Comparison of ENCODE assay signal across 8 cellular contexts in the genomic region with DNA sequence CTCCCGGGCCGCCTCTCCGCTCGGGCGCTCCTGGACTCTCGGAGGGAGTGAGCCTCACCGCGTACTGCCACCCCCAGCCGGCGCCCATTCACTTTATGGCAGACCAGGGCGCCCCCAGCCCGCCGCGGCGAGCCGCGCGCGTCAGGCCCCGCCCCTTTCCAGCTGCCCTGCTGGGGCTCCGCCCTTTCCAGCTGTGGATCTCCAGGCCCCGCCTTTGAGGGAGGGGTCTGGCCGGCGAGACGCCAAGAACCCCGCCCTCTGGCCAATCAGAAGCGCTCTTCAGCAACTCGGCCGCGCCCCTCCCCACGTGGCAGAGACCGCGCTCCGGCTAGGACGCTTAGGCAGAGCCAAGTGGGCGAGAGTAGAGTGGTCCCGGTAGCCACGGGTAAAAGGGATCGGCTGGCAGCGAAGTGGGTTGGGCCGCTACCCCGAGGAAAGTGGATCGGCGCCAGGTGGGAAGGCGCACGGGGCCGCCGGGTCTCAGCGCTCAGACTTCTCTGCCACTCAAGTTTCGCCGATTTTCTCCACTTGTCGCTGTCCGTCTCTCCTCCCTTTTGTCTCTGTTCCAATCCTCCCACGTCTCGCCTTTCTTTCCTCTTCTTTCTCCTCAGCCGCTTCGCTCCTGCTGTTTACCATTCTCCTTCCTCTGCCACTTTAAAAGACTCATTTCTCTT. TPM values are rescaled to one million over a fixed set of nuclear protein-coding genes. Genes with fewer than 3 reads are reported as not detected.
DNase-seq lines count a peak whose midpoint lies in the region; ATAC-seq, FAIRE-seq and TF ChIP-seq lines count a peak whose summit lies in the region.

A gene (minus strand): TSS at position 69 of the 674 bp plus-strand sequence. CDS start 9,432 bp downstream, outside the sequence.

- no peaks in the 10 kb centered on the region for H3K9me3 Mint-ChIP-seq in central memory CD8-positive, alpha-beta T cell

- intact Hi-C loops in kidney (cut with DNase I), result no loop called here

- DNase-seq in GF-D8 (lab: John Stamatoyannopoulos, UW) (peak; percentile 46), NCI-H146 (lab: John Stamatoyannopoulos, UW) (peak; percentile 87), kidney (peak; percentile 97), D721Med (ENCODE audit: insufficient read length, low spot score) (no peak)
- DNase-seq in activated CD4-positive, CD25-positive, alpha-beta regulatory T cell treated with anti-CD3 and anti-CD28 coated beads, Interleukin-2, amount 50 U/mL, for 72 hours, result peak; percentile 91
- peak; percentile 80 to 84 for DNase-seq in central memory CD8-positive, alpha-beta T cell (ENCODE audit: low spot score in 2 of 2)
- peak; percentile 87 for DNase-seq in stimulated activated CD4-positive, alpha-beta T cell treated with anti-CD3 and anti-CD28 coated beads, Interleukin-12 subunit alpha, Interleukin-12 subunit beta, amount 100 ng/mL, for 4 hours

- FAIRE-seq in kidney (lab: Jason Lieb, UNC) (no peak), D721Med (lab: Jason Lieb, UNC) (no peak)

- no peak within 1 kb of the TSS for H3K27ac ChIP-seq in HEK293 (ENCODE audit: extremely low read depth, low read depth, low read length)
- H3K27ac ChIP-seq in kidney (ENCODE audit: low read depth in 2 of 2, low read length in 2 of 2), result no peak within 1 kb of the TSS

- CTCF ChIA-PET in HEK293 (lab: Yijun Ruan, JAX), result interaction anchor here (0.8 to 17.5 kb wide), 3 partner anchors 11 to 110 kb away, joined by 5 to 531 read pairs (median 31); no protein-coding TSS in a partner anchor

- no peak within 1 kb of the TSS for H3K27ac Mint-ChIP-seq in central memory CD8-positive, alpha-beta T cell (ENCODE audit: low read depth)

- H3K36me3 ChIP-seq in HEK293 (ENCODE audit: control insufficient read depth in 2 of 2, insufficient read depth in 1 of 2, low read length in 2 of 2) (no peaks in the 10 kb centered on the region), kidney (ENCODE audit: control insufficient read depth in 1 of 2, insufficient read depth in 2 of 2, low read length in 2 of 2) (no peaks in the 10 kb centered on the region)

- peaks cover 30% of the 10 kb centered on the region for H3K4me1 Mint-ChIP-seq in central memory CD8-positive, alpha-beta T cell

- ATAC-seq in central memory CD8-positive, alpha-beta T cell (replicated peaks; ENCODE audit: extremely low read depth, poor library complexity, severe bottlenecking), result peak; percentile 25

- peaks cover 19% of the 10 kb centered on the region for H3K27me3 Mint-ChIP-seq in central memory CD8-positive, alpha-beta T cell

- H3K4me3 ChIP-seq in HEK293 (ENCODE audit: low read depth, low read length), result peak within 1 kb of the TSS; percentile 46
- peak within 1 kb of the TSS; percentile 61 to 63 for H3K4me3 ChIP-seq in kidney (ENCODE audit: low read length in 2 of 2)

- H3K9ac ChIP-seq in kidney (ENCODE audit: low read length in 2 of 2), result peak within 1 kb of the TSS in 1 of 2 donors; percentile 30

- no peaks in the 10 kb centered on the region for H3K9me3 ChIP-seq in HEK293 (ENCODE audit: control insufficient read depth, insufficient read depth, low read depth, low read length)
- no peaks in the 10 kb centered on the region for H3K9me3 ChIP-seq in kidney (ENCODE audit: control insufficient read depth in 1 of 2, low read length in 2 of 2)

- TF ChIP-seq CTCF in HEK293 (tag by site-specific recombination; IDR thresholded peaks at IDR 0.05), result no peak
- TF ChIP-seq CTCF in kidney (IDR thresholded peaks at IDR 0.05; ENCODE audit: borderline replicate concordance, extremely low read depth, insufficient read depth), result no peak
- TF ChIP-seq CTCF in D721Med (IDR thresholded peaks at IDR 0.05; ENCODE audit: insufficient read depth, missing control alignments), result no peak

- H3K4me1 ChIP-seq in HEK293 (ENCODE audit: control insufficient read depth, insufficient read depth, low read length) (peaks cover 3% of the 10 kb centered on the region), kidney (ENCODE audit: control insufficient read depth in 1 of 2, insufficient read depth in 1 of 2, low read depth in 1 of 2, low read length in 2 of 2) (peaks cover 5 to 14% of the 10 kb centered on the region in 2 donors)

- peaks cover 7% of the 10 kb centered on the region for H3K36me3 Mint-ChIP-seq in central memory CD8-positive, alpha-beta T cell (ENCODE audit: insufficient read depth)

- POLR2A ChIA-PET in HEK293 (lab: Yijun Ruan, JAX), result interaction anchor here (1.2 to 1.7 kb wide), 3 partner anchors 11 to 72 kb away, joined by 3 to 9 read pairs (median 4); no protein-coding TSS in a partner anchor

- peak within 1 kb of the TSS; percentile 79 for H3K4me3 Mint-ChIP-seq in central memory CD8-positive, alpha-beta T cell

TF ChIP-seq in HEK293, 187 proteins besides CTCF, POLR2A, EP300 and RAD21 (continues in another document):
- peak; percentile 99 for TF ChIP-seq PRDM1 (tag by site-specific recombination; IDR thresholded peaks at IDR 0.05)
- TF ChIP-seq ZNF707 (tag by site-specific recombination; IDR thresholded peaks at IDR 0.05), result no peak
- 0 out of 2 replicates have a peak, but pooled peaks have one; percentile 48 for TF ChIP-seq ZNF785 (tag by site-specific recombination; IDR thresholded peaks at IDR 0.05)
- TF ChIP-seq ZBTB7A (tag by site-specific recombination; IDR thresholded peaks at IDR 0.05; ENCODE audit: low read depth), result peak; percentile 46; the same call in 1 of the 2 replicates
- peak; percentile 87 for TF ChIP-seq KLF1 (tag by site-specific recombination; IDR thresholded peaks at IDR 0.05)
- TF ChIP-seq ZNF561 (tag by site-specific recombination; IDR thresholded peaks at IDR 0.05; ENCODE audit: borderline replicate concordance), result 0 out of 2 replicates have a peak, but pooled peaks have one; percentile 36
- TF ChIP-seq, protein P1, sequence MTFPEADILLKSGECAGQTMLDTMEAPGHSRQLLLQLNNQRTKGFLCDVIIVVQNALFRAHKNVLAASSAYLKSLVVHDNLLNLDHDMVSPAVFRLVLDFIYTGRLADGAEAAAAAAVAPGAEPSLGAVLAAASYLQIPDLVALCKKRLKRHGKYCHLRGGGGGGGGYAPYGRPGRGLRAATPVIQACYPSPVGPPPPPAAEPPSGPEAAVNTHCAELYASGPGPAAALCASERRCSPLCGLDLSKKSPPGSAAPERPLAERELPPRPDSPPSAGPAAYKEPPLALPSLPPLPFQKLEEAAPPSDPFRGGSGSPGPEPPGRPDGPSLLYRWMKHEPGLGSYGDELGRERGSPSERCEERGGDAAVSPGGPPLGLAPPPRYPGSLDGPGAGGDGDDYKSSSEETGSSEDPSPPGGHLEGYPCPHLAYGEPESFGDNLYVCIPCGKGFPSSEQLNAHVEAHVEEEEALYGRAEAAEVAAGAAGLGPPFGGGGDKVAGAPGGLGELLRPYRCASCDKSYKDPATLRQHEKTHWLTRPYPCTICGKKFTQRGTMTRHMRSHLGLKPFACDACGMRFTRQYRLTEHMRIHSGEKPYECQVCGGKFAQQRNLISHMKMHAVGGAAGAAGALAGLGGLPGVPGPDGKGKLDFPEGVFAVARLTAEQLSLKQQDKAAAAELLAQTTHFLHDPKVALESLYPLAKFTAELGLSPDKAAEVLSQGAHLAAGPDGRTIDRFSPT (tag by site-specific recombination; IDR thresholded peaks at IDR 0.05), result peak; percentile 57; the same call in 1 of the 2 replicates
- no peak for TF ChIP-seq ZNF626 (tag by site-specific recombination; IDR thresholded peaks at IDR 0.05)
- TF ChIP-seq SP3 (tag by site-specific recombination; IDR thresholded peaks at IDR 0.05), result peak; percentile 90
- TF ChIP-seq KLF10 (tag by site-specific recombination; IDR thresholded peaks at IDR 0.05), result peak; percentile 42; the same call in 1 of the 2 replicates
- TF ChIP-seq ZNF623 (tag by site-specific recombination; IDR thresholded peaks at IDR 0.05), result no peak
- TF ChIP-seq, protein P2, sequence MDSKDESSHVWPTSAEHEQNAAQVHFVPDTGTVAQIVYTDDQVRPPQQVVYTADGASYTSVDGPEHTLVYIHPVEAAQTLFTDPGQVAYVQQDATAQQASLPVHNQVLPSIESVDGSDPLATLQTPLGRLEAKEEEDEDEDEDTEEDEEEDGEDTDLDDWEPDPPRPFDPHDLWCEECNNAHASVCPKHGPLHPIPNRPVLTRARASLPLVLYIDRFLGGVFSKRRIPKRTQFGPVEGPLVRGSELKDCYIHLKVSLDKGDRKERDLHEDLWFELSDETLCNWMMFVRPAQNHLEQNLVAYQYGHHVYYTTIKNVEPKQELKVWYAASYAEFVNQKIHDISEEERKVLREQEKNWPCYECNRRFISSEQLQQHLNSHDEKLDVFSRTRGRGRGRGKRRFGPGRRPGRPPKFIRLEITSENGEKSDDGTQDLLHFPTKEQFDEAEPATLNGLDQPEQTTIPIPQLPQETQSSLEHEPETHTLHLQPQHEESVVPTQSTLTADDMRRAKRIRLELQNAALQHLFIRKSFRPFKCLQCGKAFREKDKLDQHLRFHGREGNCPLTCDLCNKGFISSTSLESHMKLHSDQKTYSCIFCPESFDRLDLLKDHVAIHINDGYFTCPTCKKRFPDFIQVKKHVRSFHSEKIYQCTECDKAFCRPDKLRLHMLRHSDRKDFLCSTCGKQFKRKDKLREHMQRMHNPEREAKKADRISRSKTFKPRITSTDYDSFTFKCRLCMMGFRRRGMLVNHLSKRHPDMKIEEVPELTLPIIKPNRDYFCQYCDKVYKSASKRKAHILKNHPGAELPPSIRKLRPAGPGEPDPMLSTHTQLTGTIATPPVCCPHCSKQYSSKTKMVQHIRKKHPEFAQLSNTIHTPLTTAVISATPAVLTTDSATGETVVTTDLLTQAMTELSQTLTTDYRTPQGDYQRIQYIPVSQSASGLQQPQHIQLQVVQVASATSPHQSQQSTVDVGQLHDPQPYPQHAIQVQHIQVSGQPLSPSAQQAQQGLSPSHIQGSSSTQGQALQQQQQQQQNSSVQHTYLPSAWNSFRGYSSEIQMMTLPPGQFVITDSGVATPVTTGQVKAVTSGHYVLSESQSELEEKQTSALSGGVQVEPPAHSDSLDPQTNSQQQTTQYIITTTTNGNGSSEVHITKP (tag by site-specific recombination; IDR thresholded peaks at IDR 0.05), result peak; percentile 84

RNA-seq across cellular contexts. Expression of the gene that starts here (rescaled TPM):
- not detected for total RNA-seq in kidney
- 0.39 TPM for polyA plus RNA-seq in kidney (ENCODE audit: insufficient read depth, low read depth, low replicate concordance)

Comparison
In these comparisons a context has a peak if more than half of its experiments do, and no peak if none do; other contexts are left out.
1. Peak in DNase-seq and H3K4me3 ChIP-seq in kidney; RNA of the gene not detected or under 1 TPM.